In the genomic region with DNA sequence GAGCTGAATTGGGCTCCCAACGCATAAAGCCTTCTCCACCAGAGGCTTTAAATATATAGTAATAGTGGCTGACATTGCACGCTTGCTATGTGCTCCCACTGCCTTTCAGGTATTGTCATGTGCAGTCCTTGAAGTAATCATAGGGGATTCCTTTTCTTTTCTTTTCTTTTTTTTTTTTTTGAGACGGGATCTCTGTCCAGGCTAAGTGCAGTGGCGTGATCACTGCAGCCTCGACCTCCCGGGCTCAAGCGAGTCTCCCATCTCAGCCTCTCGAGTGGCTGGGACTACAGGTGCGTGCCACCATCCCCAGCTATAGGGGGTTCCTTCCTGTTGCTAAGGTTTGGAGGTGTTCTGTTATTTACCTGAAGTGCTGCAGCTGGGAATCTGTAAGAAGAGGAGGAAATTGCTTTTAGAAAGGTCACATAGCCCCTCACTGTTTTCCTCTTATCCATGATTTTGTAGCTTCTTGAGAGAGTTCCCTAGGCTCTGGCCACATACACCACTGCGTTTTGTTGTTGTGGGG, we compare ENCODE assay signal across 9 cellular contexts. TPM values are rescaled to one million over a fixed set of nuclear protein-coding genes. Genes with fewer than 3 reads are reported as not detected.
DNase-seq lines count a peak whose midpoint lies in the region; ATAC-seq and TF ChIP-seq lines count a peak whose summit lies in the region.
"Had no signal": no experiment of that assay in that cellular context is flagged by ENCODE, and none has a peak within 500 bp of the region (broad histone marks: within the 10 kb centered on the region; RNA-seq: fewer than 3 reads in every experiment).

No MANE protein-coding gene starts in this region.

- H3K27ac Mint-ChIP-seq in activated naive CD4-positive, alpha-beta T cell treated with anti-CD3 and anti-CD28 coated beads, Interleukin-2, amount 50 U/mL, for 24 hours: peak overlapping the region; percentile 99

- H3K4me1 ChIP-seq in breast epithelium (peaks cover 0 to 8% of the 10 kb centered on the region in 2 donors), mesodermal cell (ENCODE audit: control insufficient read depth, insufficient read depth, low read length, poor library complexity, severe bottlenecking) (peaks cover 31% of the 10 kb centered on the region), uterus (peaks cover 0 to 5% of the 10 kb centered on the region in 2 donors)

- DNase-seq in activated naive CD4-positive, alpha-beta T cell (lab: John Stamatoyannopoulos, UW): no peak
- DNase-seq in breast epithelium (ENCODE audit: low spot score in 2 of 2) (no peak), uterus (no peak), AML-193 (lab: John Stamatoyannopoulos, UW) (no peak)

- peaks cover 24% of the 10 kb centered on the region for H3K4me1 Mint-ChIP-seq in activated naive CD4-positive, alpha-beta T cell treated with anti-CD3 and anti-CD28 coated beads, Interleukin-2, amount 50 U/mL, for 24 hours

- H3K9me3 ChIP-seq in breast epithelium: no peaks in the 10 kb centered on the region
- H3K9me3 ChIP-seq in mesodermal cell (ENCODE audit: control insufficient read depth, low read length): no peaks in the 10 kb centered on the region
- no peaks in the 10 kb centered on the region for H3K9me3 ChIP-seq in uterus

- TF ChIP-seq CTCF in breast epithelium (IDR thresholded peaks at IDR 0.05): no peak
- no peak for TF ChIP-seq CTCF in uterus (IDR thresholded peaks at IDR 0.05)

- no peaks in the 10 kb centered on the region for H3K36me3 ChIP-seq in breast epithelium
- H3K36me3 ChIP-seq in mesodermal cell (ENCODE audit: control insufficient read depth, insufficient read depth, low read length): peaks cover 58% of the 10 kb centered on the region
- no peaks in the 10 kb centered on the region for H3K36me3 ChIP-seq in uterus

- H3K27me3 Mint-ChIP-seq in activated naive CD4-positive, alpha-beta T cell treated with anti-CD3 and anti-CD28 coated beads, Interleukin-2, amount 50 U/mL, for 24 hours: no peaks in the 10 kb centered on the region

- TF ChIP-seq POLR2A in breast epithelium (IDR thresholded peaks at IDR 0.05): no peak
- TF ChIP-seq POLR2A in uterus (IDR thresholded peaks at IDR 0.05): no peak

- no peaks in the 10 kb centered on the region for H3K9me3 Mint-ChIP-seq in activated naive CD4-positive, alpha-beta T cell treated with anti-CD3 and anti-CD28 coated beads, Interleukin-2, amount 50 U/mL, for 24 hours

- ATAC-seq in GM21576 (IDR thresholded peaks at IDR 0.05; ENCODE audit: unreplicated experiment): no peak
- ATAC-seq in GM18511 (IDR thresholded peaks at IDR 0.05; ENCODE audit: unreplicated experiment): no peak

- intact Hi-C loops in breast epithelium (cut with DNase I; ENCODE audit: low total_unique reads) (no loop called here), uterus (cut with DNase I; ENCODE audit: low total_unique reads) (no loop called here)

- no peaks in the 10 kb centered on the region for H3K27me3 ChIP-seq in breast epithelium
- H3K27me3 ChIP-seq in uterus: no peaks in the 10 kb centered on the region

- peak overlapping the region; percentile 98 for H3K4me3 Mint-ChIP-seq in activated naive CD4-positive, alpha-beta T cell treated with anti-CD3 and anti-CD28 coated beads, Interleukin-2, amount 50 U/mL, for 24 hours

- 6 to 23% methylated on average over 5 to 7 of the region's 10 CpGs for WGBS in mesodermal cell (ENCODE audit: insufficient coverage in 2 of 2), 2 experiments

- peak overlapping the region; percentile 78 to 91 (median 80) for H3K4me3 ChIP-seq in breast epithelium
- peak overlapping the region; percentile 92 for H3K4me3 ChIP-seq in mesodermal cell (ENCODE audit: extremely low read depth, insufficient read depth, low read length, poor library complexity, severe bottlenecking)
- peak overlapping the region; percentile 65 to 76 for H3K4me3 ChIP-seq in uterus

- H3K36me3 Mint-ChIP-seq in activated naive CD4-positive, alpha-beta T cell treated with anti-CD3 and anti-CD28 coated beads, Interleukin-2, amount 50 U/mL, for 24 hours: peaks cover 16% of the 10 kb centered on the region

- H3K27ac ChIP-seq in breast epithelium (peak overlapping the region; percentile 95 to 97), mesodermal cell (ENCODE audit: low read depth, low read length, severe bottlenecking) (peak overlapping the region; percentile 99), uterus (peak overlapping the region; percentile 82 to 93)

RNA-seq across cellular contexts. Expression of a gene that starts 0.8 kb away (rescaled TPM):
- total RNA-seq in breast epithelium: 1,000 to 10,000 TPM; 1,150 to 3,519 (median 1,958) TPM
- polyA plus RNA-seq in mesodermal cell (2013, experiment 1 of 2): 2,329 TPM
- 2,398 TPM for polyA plus RNA-seq in mesodermal cell (2013, experiment 2 of 2)
- total RNA-seq in uterus: 1,000 to 10,000 TPM in 3 of 4 donors, 100 to 1,000 TPM in 1; 635 to 7,543 (median 1,847) TPM

RNA-seq across cellular contexts. Expression of a gene that starts 7.5 kb away (rescaled TPM):
- 10 to 100 TPM; 16.2 to 42.3 (median 31.0) TPM for total RNA-seq in breast epithelium
- 0.88 TPM for polyA plus RNA-seq in mesodermal cell (2013, experiment 1 of 2)
- polyA plus RNA-seq in mesodermal cell (2013, experiment 2 of 2): 1.4 TPM
- total RNA-seq in uterus: 10 to 100 TPM in 2 of 4 donors, 1 to 10 TPM in 2; 5.9 to 31.4 (median 10.0) TPM

RNA-seq across cellular contexts. Expression of a gene that starts 18.7 kb away (rescaled TPM):
- total RNA-seq in breast epithelium (10 to 100 TPM in 2 of 3 donors, 1 to 10 TPM in 1; 8.6 to 25.8 (median 22.3) TPM), uterus (10 to 100 TPM; 10.8 to 18.3 (median 13.1) TPM)
- 9.6 TPM for polyA plus RNA-seq in mesodermal cell (2013, experiment 1 of 2)
- 7.7 TPM for polyA plus RNA-seq in mesodermal cell (2013, experiment 2 of 2)

RNA-seq across cellular contexts. Expression of a gene that starts 19.2 kb away (rescaled TPM):
- total RNA-seq in breast epithelium: under 1 TPM in 2 of 3 donors, not detected in 1; 0.44 to 0.66 TPM
- polyA plus RNA-seq in mesodermal cell (2013, experiment 1 of 2): 3.8 TPM
- 3.5 TPM for polyA plus RNA-seq in mesodermal cell (2013, experiment 2 of 2)
- 1 to 10 TPM in 2 of 4 donors, under 1 TPM in 1, not detected in 1; 0.51 to 3.7 (median 1.2) TPM for total RNA-seq in uterus
- total RNA-seq: HT1080 had no signal

RNA-seq across cellular contexts. Expression of a gene that starts 23.1 kb away (rescaled TPM):
- total RNA-seq in breast epithelium (100 to 1,000 TPM; 125 to 402 (median 173) TPM), uterus (100 to 1,000 TPM in 3 of 4 donors, 10 to 100 TPM in 1; 59.5 to 187 (median 152) TPM)
- 282 TPM for polyA plus RNA-seq in mesodermal cell (2013, experiment 1 of 2)
- 239 TPM for polyA plus RNA-seq in mesodermal cell (2013, experiment 2 of 2)
